Comparison of ENCODE assay signal across 12 cellular contexts in the genomic region with DNA sequence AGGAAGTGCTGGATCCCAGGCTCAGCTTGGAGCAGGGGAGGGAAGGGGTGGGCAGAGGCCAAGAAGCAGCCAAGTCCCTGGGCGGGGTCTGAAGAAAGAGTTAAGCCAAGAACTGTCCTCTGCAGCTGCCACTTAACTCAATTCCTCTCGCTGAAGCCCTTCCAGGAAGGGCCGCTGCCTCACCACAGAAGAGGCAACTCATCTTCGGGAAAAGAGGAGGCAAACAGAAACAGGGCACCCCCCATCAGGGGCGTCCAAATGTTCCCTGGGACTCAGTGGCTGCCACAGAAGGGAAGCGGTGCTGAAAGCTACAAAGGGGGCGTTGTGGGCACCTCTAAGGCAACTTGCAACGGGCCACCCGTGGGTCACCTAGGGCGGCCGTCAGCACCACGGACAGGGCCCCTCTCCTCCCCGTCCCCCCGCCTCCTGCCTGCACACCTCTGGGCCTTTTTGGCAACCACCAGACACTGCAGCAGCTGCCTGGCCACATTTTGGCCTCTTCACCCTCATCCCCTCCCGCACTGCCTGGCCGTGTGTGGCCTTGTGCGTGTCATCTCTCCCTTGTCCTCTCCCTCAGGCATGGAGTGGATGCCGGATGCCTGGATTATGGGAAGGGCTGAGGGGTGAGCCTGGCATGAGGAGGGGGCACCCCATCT. TPM values are rescaled to one million over a fixed set of nuclear protein-coding genes. Genes with fewer than 3 reads are reported as not detected.
DNase-seq lines count a peak whose midpoint lies in the region; ATAC-seq and FAIRE-seq lines count a peak whose summit lies in the region.
"Had no signal": no experiment of that assay in that cellular context is flagged by ENCODE, and none has a peak within 500 bp of the region (broad histone marks: within the 10 kb centered on the region; RNA-seq: fewer than 3 reads in every experiment).

No MANE protein-coding gene starts in this region.

- DNase-seq in stimulated activated naive CD8-positive, alpha-beta T cell treated with anti-CD3 and anti-CD28 coated beads, Interleukin-15, Interleukin-2, amounts not matched to agents 100 U/mL and 50 U/mL, for 24 hours = peak; percentile 51
- DNase-seq in stimulated activated naive CD8-positive, alpha-beta T cell treated with anti-CD3 and anti-CD28 coated beads, Interleukin-15, amount 100 ng/mL, for 72 hours = no peak
- DNase-seq in SK-N-DZ (ENCODE audit: low spot score) (peak; percentile 52), iPS-NIHi11 (ENCODE audit: low spot score) (peak; percentile 72), NCI-H146 treated with DMSO at 0.1 percent for 48 hours (lab: John Stamatoyannopoulos, UW; ENCODE audit: unreplicated experiment) (no peak), NCI-H1436 treated with DMSO at 0.1 percent for 48 hours (lab: John Stamatoyannopoulos, UW) (no peak), HuH-7.5 (ENCODE audit: low spot score) (no peak), GM19239 (ENCODE audit: insufficient read length, low spot score) (no peak)
- DNase-seq: amniotic stem cell, COR-L47 had no signal

- no peak overlapping the region for H3K27ac Mint-ChIP-seq in stimulated activated naive CD8-positive, alpha-beta T cell treated with anti-CD3 and anti-CD28 coated beads, Interleukin-15, amount 100 ng/mL, for 72 hours

- ATAC-seq in stimulated activated naive CD8-positive, alpha-beta T cell treated with anti-CD3 and anti-CD28 coated beads, Interleukin-15, Interleukin-2, amounts not matched to agents 100 U/mL and 50 U/mL, for 24 hours = no peak
- no peak for ATAC-seq in stimulated activated naive CD8-positive, alpha-beta T cell treated with anti-CD3 and anti-CD28 coated beads, Interleukin-15, amount 100 ng/mL, for 72 hours
- ATAC-seq: esophagus mucosa had no signal

- H3K27me3 Mint-ChIP-seq in stimulated activated naive CD8-positive, alpha-beta T cell treated with anti-CD3 and anti-CD28 coated beads, Interleukin-15, amount 100 ng/mL, for 72 hours = peaks cover 74% of the 10 kb centered on the region

- H3K9me3 Mint-ChIP-seq in stimulated activated naive CD8-positive, alpha-beta T cell treated with anti-CD3 and anti-CD28 coated beads, Interleukin-15, amount 100 ng/mL, for 72 hours = no peaks in the 10 kb centered on the region

- FAIRE-seq in GM19239 (lab: Jason Lieb, UNC) = no peak

- peaks cover 23% of the 10 kb centered on the region for H3K4me1 Mint-ChIP-seq in stimulated activated naive CD8-positive, alpha-beta T cell treated with anti-CD3 and anti-CD28 coated beads, Interleukin-15, amount 100 ng/mL, for 72 hours

- H3K4me3 Mint-ChIP-seq in stimulated activated naive CD8-positive, alpha-beta T cell treated with anti-CD3 and anti-CD28 coated beads, Interleukin-15, amount 100 ng/mL, for 72 hours = no peak overlapping the region

RNA-seq across cellular contexts. Expression of gene TLCD3B, which starts 2.5 kb away (rescaled TPM):
- 20.1 and 22.4 TPM in 2 replicates for polyA plus RNA-seq in SK-N-DZ (2014; cell fraction: cytosol; rRNA removed)
- 46.9 and 66.3 TPM in 2 replicates for polyA plus RNA-seq in SK-N-DZ (2014; cell fraction: nucleus; rRNA removed)

RNA-seq across cellular contexts. Expression of gene C16orf92, which starts 5.6 kb away (rescaled TPM):
- not detected in 2 replicates for polyA plus RNA-seq in SK-N-DZ (2014; cell fraction: cytosol; rRNA removed)
- polyA plus RNA-seq in SK-N-DZ (2014; cell fraction: nucleus; rRNA removed) = not detected in 2 replicates
- polyA plus RNA-seq: urinary bladder had no signal

RNA-seq across cellular contexts. Expression of gene DOC2A, which starts 17.7 kb away (rescaled TPM):
- polyA plus RNA-seq in SK-N-DZ (2014; cell fraction: cytosol; rRNA removed) = 24.7 and 29.6 TPM in 2 replicates
- polyA plus RNA-seq in SK-N-DZ (2014; cell fraction: nucleus; rRNA removed) = 172 and 188 TPM in 2 replicates

RNA-seq across cellular contexts. Expression of gene INO80E, which starts 32.5 kb away (rescaled TPM):
- 257 and 495 TPM in 2 replicates for polyA plus RNA-seq in SK-N-DZ (2014; cell fraction: cytosol; rRNA removed)
- polyA plus RNA-seq in SK-N-DZ (2014; cell fraction: nucleus; rRNA removed) = 161 and 213 TPM in 2 replicates

RNA-seq across cellular contexts. Expression of gene HIRIP3, which starts 33.1 kb away (rescaled TPM):
- polyA plus RNA-seq in SK-N-DZ (2014; cell fraction: cytosol; rRNA removed) = 44.1 and 45.0 TPM in 2 replicates
- 29.9 and 44.1 TPM in 2 replicates for polyA plus RNA-seq in SK-N-DZ (2014; cell fraction: nucleus; rRNA removed)

Comparison
In these comparisons a context has a peak if more than half of its experiments do, and no peak if none do; other contexts are left out.
1. DNase-seq: peak in stimulated activated naive CD8-positive, alpha-beta T cell treated with anti-CD3 and anti-CD28 coated beads, Interleukin-15, Interleukin-2, amounts not matched to agents 100 U/mL and 50 U/mL, for 24 hours (single experiment), SK-N-DZ (single experiment) and iPS-NIHi11 (single experiment); none in stimulated activated naive CD8-positive, alpha-beta T cell treated with anti-CD3 and anti-CD28 coated beads, Interleukin-15, amount 100 ng/mL, for 72 hours (0 of 2), NCI-H146 treated with DMSO at 0.1 percent for 48 hours (single experiment), NCI-H1436 treated with DMSO at 0.1 percent for 48 hours (single experiment), HuH-7.5 (single experiment) and GM19239 (single experiment).